In genomic region chr20:63924241-63924640, GRCh38 we compare ENCODE assay signal across 12 cellular contexts. TPM values are rescaled to one million over a fixed set of nuclear protein-coding genes. Genes with fewer than 3 reads are reported as not detected.
"Had no signal": no experiment of that assay in that cellular context is flagged by ENCODE, and none has a peak within 500 bp of the region (broad histone marks: within the 10 kb centered on the region; RNA-seq: fewer than 3 reads in every experiment).

No MANE protein-coding gene starts in this region.

- H3K27me3 Mint-ChIP-seq: stimulated activated naive CD8-positive, alpha-beta T cell treated with anti-CD3 and anti-CD28 coated beads, Interleukin-15, amount 100 ng/mL, for 72 hours had no signal

- H3K4me3 ChIP-seq: ascending aorta, gastrocnemius medialis, heart left ventricle, upper lobe of left lung had no signal

- H3K27ac ChIP-seq: ascending aorta, gastrocnemius medialis, heart left ventricle, parathyroid adenoma, upper lobe of left lung had no signal

- H3K9me3 Mint-ChIP-seq: stimulated activated naive CD8-positive, alpha-beta T cell treated with anti-CD3 and anti-CD28 coated beads, Interleukin-15, amount 100 ng/mL, for 72 hours had no signal

- H3K4me1 ChIP-seq: parathyroid adenoma had no signal

- ATAC-seq: gastrocnemius medialis; heart left ventricle; stimulated activated naive CD8-positive, alpha-beta T cell treated with anti-CD3 and anti-CD28 coated beads, Interleukin-15, amount 100 ng/mL, for 72 hours had no signal

- DNase-seq: activated CD4-positive, alpha-beta T cell treated with anti-CD3 and anti-CD28 coated beads, Interleukin-2, amount 50 U/mL, for 1 hour; activated gamma-delta T cell; erythroblast; gastrocnemius medialis; heart left ventricle; islet precursor cell; stimulated activated CD4-positive, alpha-beta T cell treated with anti-CD3 and anti-CD28 coated beads, Interleukin-1b, Interleukin-23, amount 100 ng/mL, for 48 hours; stimulated activated naive CD8-positive, alpha-beta T cell treated with anti-CD3 and anti-CD28 coated beads, Interleukin-15, amount 100 ng/mL, for 72 hours; upper lobe of left lung had no signal

- H3K27me3 ChIP-seq: ascending aorta, gastrocnemius medialis, heart left ventricle, neutrophil, upper lobe of left lung had no signal

- H3K4me3 Mint-ChIP-seq: stimulated activated naive CD8-positive, alpha-beta T cell treated with anti-CD3 and anti-CD28 coated beads, Interleukin-15, amount 100 ng/mL, for 72 hours had no signal

- H3K9me3 ChIP-seq: ascending aorta, gastrocnemius medialis, heart left ventricle, neutrophil, upper lobe of left lung had no signal

RNA-seq across cellular contexts. Expression of gene SAMD10, which starts 55.2 kb away (rescaled TPM):
- total RNA-seq: ascending aorta had no signal
